Comparison of ENCODE assay signal across 8 cellular contexts in genomic region chr5:87268126-87268969, GRCh38. TPM values are rescaled to one million over a fixed set of nuclear protein-coding genes. Genes with fewer than 3 reads are reported as not detected.
A peak's percentile ranks its signal among the peaks of the same experiment; 100 is the strongest.
DNase-seq lines count a peak whose midpoint lies in the region; ATAC-seq, FAIRE-seq and TF ChIP-seq lines count a peak whose summit lies in the region.

No MANE protein-coding gene starts in this region.

- H3K27ac ChIP-seq in HUES6 (ENCODE audit: low read depth, low read length) (peak overlapping the region; percentile 71; the same call in 1 of the 2 replicates), astrocyte (ENCODE audit: low read depth, low read length) (peak overlapping the region; percentile 85), aorta (ENCODE audit: low read depth in 1 of 2, low read length in 2 of 2) (peak overlapping the region; percentile 10 to 60)

- TF ChIP-seq CTCF in astrocyte (IDR thresholded peaks at IDR 0.05; ENCODE audit: insufficient read depth, low read depth, low read length) = no peak

- H2AFZ ChIP-seq in astrocyte (ENCODE audit: low read depth, low read length) = peak overlapping the region; percentile 76

- H3K4me3 ChIP-seq in HUES6 (ENCODE audit: low read depth, low read length) (peak overlapping the region; percentile 99), astrocyte (ENCODE audit: insufficient read depth, low read depth, low read length) (peak overlapping the region; percentile 81), aorta (ENCODE audit: low read length in 2 of 2) (peak overlapping the region; percentile 81 to 82)

- H3K27ac Mint-ChIP-seq in T-helper 17 cell (peak overlapping the region; percentile 94), astrocyte (ENCODE audit: unreplicated experiment) (peak overlapping the region; percentile 73)

- H4K20me1 ChIP-seq in astrocyte (ENCODE audit: insufficient read depth, low read length) = peaks cover 27% of the 10 kb centered on the region

- H3K36me3 Mint-ChIP-seq in T-helper 17 cell (ENCODE audit: low read depth) (peaks cover 3% of the 10 kb centered on the region), astrocyte (ENCODE audit: low read depth, unreplicated experiment) (no peaks in the 10 kb centered on the region)

- no peaks in the 10 kb centered on the region for H3K36me3 ChIP-seq in HUES6 (ENCODE audit: control insufficient read depth, insufficient read depth, low read length)
- H3K36me3 ChIP-seq in astrocyte (ENCODE audit: insufficient read depth, low read length) = no peaks in the 10 kb centered on the region
- no peaks in the 10 kb centered on the region for H3K36me3 ChIP-seq in aorta (ENCODE audit: control insufficient read depth in 1 of 2, insufficient read depth in 2 of 2, low read length in 1 of 2)

- FAIRE-seq in astrocyte (lab: Jason Lieb, UNC) = no peak

- H3K4me1 ChIP-seq in HUES6 (ENCODE audit: control insufficient read depth, insufficient read depth, low read length) (peaks cover 28% of the 10 kb centered on the region), astrocyte (ENCODE audit: insufficient read depth, low read length) (no peaks in the 10 kb centered on the region), aorta (ENCODE audit: control insufficient read depth in 1 of 2, insufficient read depth in 2 of 2, low read length in 2 of 2) (no peaks in the 10 kb centered on the region)

- H3K4me1 Mint-ChIP-seq in T-helper 17 cell (peaks cover 27% of the 10 kb centered on the region), astrocyte (ENCODE audit: low read depth, unreplicated experiment) (peaks cover 8% of the 10 kb centered on the region)

- no peaks in the 10 kb centered on the region for H3K27me3 Mint-ChIP-seq in T-helper 17 cell
- H3K27me3 Mint-ChIP-seq in astrocyte (ENCODE audit: low read depth, unreplicated experiment) = no peaks in the 10 kb centered on the region

- peaks cover 55% of the 10 kb centered on the region for H3K79me2 ChIP-seq in astrocyte (ENCODE audit: insufficient read depth, low read length)

- 0 to 1% methylated on average over 42 to 49 of the region's 49 CpGs for WGBS in aorta, 2 donors

- H3K4me3 Mint-ChIP-seq in T-helper 17 cell (peak overlapping the region; percentile 98), astrocyte (ENCODE audit: unreplicated experiment) (peak overlapping the region; percentile 92)

- H3K9me3 Mint-ChIP-seq in astrocyte (ENCODE audit: unreplicated experiment) = no peaks in the 10 kb centered on the region

- H3K9ac ChIP-seq in HUES6 (ENCODE audit: low read length) = peak overlapping the region; percentile 82
- peak overlapping the region; percentile 86 for H3K9ac ChIP-seq in astrocyte (ENCODE audit: low read length)

- DNase-seq in ELR (ENCODE audit: low read depth) (peak; percentile 69), T-helper 17 cell (peak; percentile 48 to 66 (median 48)), astrocyte (ENCODE audit: low read depth) (peak; percentile 65), hepatic stellate cell (ENCODE audit: low spot score) (peak; percentile 59), putamen (ENCODE audit: low spot score) (peak; percentile 83), aorta (peak; percentile 75 to 88)

- peak overlapping the region; percentile 85 for H3K4me2 ChIP-seq in astrocyte (ENCODE audit: low read length)

- intact Hi-C loops in aorta (cut with DNase I) = loop anchor here in 1 of 2 donors (1.0 to 10.0 kb wide), 4 partner anchors 126 to 196 kb away; partner anchors contain the start of gene CCNH

- ATAC-seq in GM21526 (IDR thresholded peaks at IDR 0.05; ENCODE audit: low FRiP score, unreplicated experiment) = peak; percentile 44
- peak; percentile 76 for ATAC-seq in T-helper 17 cell
- peak; percentile 89 for ATAC-seq in aorta (ENCODE audit: low FRiP score)

- H3K27me3 ChIP-seq in HUES6 (ENCODE audit: control insufficient read depth, insufficient read depth, low read length) (peaks cover 8% of the 10 kb centered on the region; the same call in 1 of the 2 replicates), astrocyte (ENCODE audit: insufficient read depth, low read length) (no peaks in the 10 kb centered on the region), aorta (ENCODE audit: control insufficient read depth in 1 of 2, insufficient read depth in 2 of 2, low read length in 1 of 2) (no peaks in the 10 kb centered on the region)

- H3K9me3 ChIP-seq in HUES6 (ENCODE audit: control insufficient read depth, insufficient read depth, low read depth, low read length) (no peaks in the 10 kb centered on the region), T-helper 17 cell (ENCODE audit: control insufficient read depth, low read length, poor library complexity, severe bottlenecking) (no peaks in the 10 kb centered on the region), astrocyte (ENCODE audit: insufficient read depth, low read depth, low read length) (no peaks in the 10 kb centered on the region), aorta (ENCODE audit: control insufficient read depth, low read length) (no peaks in the 10 kb centered on the region)

RNA-seq across cellular contexts. Expression of gene RASA1, which starts 0.7 kb away (rescaled TPM):
- total RNA-seq in T-helper 17 cell = 10 to 100 TPM; 26.3 to 29.1 TPM
- 62.8 and 64.1 TPM in 2 replicates for total RNA-seq in astrocyte
- total RNA-seq in aorta = 10 to 100 TPM; 25.3 to 33.6 TPM
- 10 to 100 TPM in 1 of 2 donors, 1 to 10 TPM in 1; 9.3 to 22.1 TPM for polyA plus RNA-seq in aorta

Comparison
In these comparisons a context has a peak if more than half of its experiments do, and no peak if none do; other contexts are left out.
1. Peak in every context shown above with its lines: DNase-seq, ATAC-seq, H3K4me3 ChIP-seq and H3K27ac ChIP-seq.
2. H3K27ac ChIP-seq: peak in every context shown above with its lines; median percentile 85 in astrocyte; 71 in HUES6; 35 in aorta.